Comparison of ENCODE assay signal across 10 cellular contexts in genomic region chr4:165111906-165112257, GRCh38. TPM values are rescaled to one million over a fixed set of nuclear protein-coding genes. Genes with fewer than 3 reads are reported as not detected.
DNase-seq lines count a peak whose midpoint lies in the region; ATAC-seq and TF ChIP-seq lines count a peak whose summit lies in the region.
"Had no signal": no experiment of that assay in that cellular context is flagged by ENCODE, and none has a peak within 500 bp of the region (broad histone marks: within the 10 kb centered on the region; RNA-seq: fewer than 3 reads in every experiment).

No MANE protein-coding gene starts in this region.

- intact Hi-C loops in ascending aorta (cut with DNase I): loop anchor here (1.0 to 10.0 kb wide), 6 partner anchors 95 to 1767 kb away; partner anchors contain the start of genes CPE, KLHL2, MSMO1 and NPY5R

- no peak for TF ChIP-seq POLR2A in suprapubic skin (IDR thresholded peaks at IDR 0.05)

- peaks cover 12% of the 10 kb centered on the region for H3K27me3 Mint-ChIP-seq in T-helper 2 cell treated with Interferon-gamma antibody and Interleukin-4, amounts not matched to agents 5 μg/mL and 100 μg/mL, for 36 hours (ENCODE audit: low read depth)

- no peaks in the 10 kb centered on the region for H3K9me3 Mint-ChIP-seq in T-helper 2 cell treated with Interferon-gamma antibody and Interleukin-4, amounts not matched to agents 5 μg/mL and 100 μg/mL, for 36 hours

- no peak for TF ChIP-seq EP300 in suprapubic skin (IDR thresholded peaks at IDR 0.05)

- H3K4me1 Mint-ChIP-seq in T-helper 2 cell treated with Interferon-gamma antibody and Interleukin-4, amounts not matched to agents 5 μg/mL and 100 μg/mL, for 36 hours (ENCODE audit: low read depth): peaks cover 10% of the 10 kb centered on the region

- H3K36me3 Mint-ChIP-seq in T-helper 2 cell treated with Interferon-gamma antibody and Interleukin-4, amounts not matched to agents 5 μg/mL and 100 μg/mL, for 36 hours (ENCODE audit: low read depth): peaks cover 3% of the 10 kb centered on the region

- peak overlapping the region; percentile 87 to 94 for H3K27ac ChIP-seq in ascending aorta
- H3K27ac ChIP-seq in layer of hippocampus (ENCODE audit: low read depth, low read length): peak overlapping the region; percentile 89
- H3K27ac ChIP-seq in suprapubic skin: peak overlapping the region; percentile 91

- TF ChIP-seq CTCF in ascending aorta (IDR thresholded peaks at IDR 0.05) (no peak), suprapubic skin (IDR thresholded peaks at IDR 0.05) (no peak)

- ATAC-seq in HG03442 (IDR thresholded peaks at IDR 0.05; ENCODE audit: unreplicated experiment) (no peak), GM19035 (IDR thresholded peaks at IDR 0.05; ENCODE audit: unreplicated experiment) (no peak)

- H3K9me3 ChIP-seq in ascending aorta (no peaks in the 10 kb centered on the region), suprapubic skin (no peaks in the 10 kb centered on the region)

- H3K4me3 ChIP-seq in ascending aorta: peak overlapping the region; percentile 78 to 84
- peak overlapping the region; percentile 94 for H3K4me3 ChIP-seq in suprapubic skin

- peak overlapping the region; percentile 94 for H3K4me3 Mint-ChIP-seq in T-helper 2 cell treated with Interferon-gamma antibody and Interleukin-4, amounts not matched to agents 5 μg/mL and 100 μg/mL, for 36 hours

- 3% methylated on average over 11 of the region's 11 CpGs for WGBS in suprapubic skin

- H3K4me1 ChIP-seq in ascending aorta: no peaks in the 10 kb centered on the region
- H3K4me1 ChIP-seq in suprapubic skin: peaks cover 16% of the 10 kb centered on the region

- no peaks in the 10 kb centered on the region for H3K27me3 ChIP-seq in ascending aorta
- no peaks in the 10 kb centered on the region for H3K27me3 ChIP-seq in layer of hippocampus (ENCODE audit: control insufficient read depth, insufficient read depth, low read length)
- no peaks in the 10 kb centered on the region for H3K27me3 ChIP-seq in suprapubic skin

- H3K27ac Mint-ChIP-seq in T-helper 2 cell treated with Interferon-gamma antibody and Interleukin-4, amounts not matched to agents 5 μg/mL and 100 μg/mL, for 36 hours: peak overlapping the region; percentile 87

- DNase-seq in T-helper 2 cell treated with Interferon-gamma antibody and Interleukin-4, amounts not matched to agents 5 μg/mL and 100 μg/mL, for 36 hours (ENCODE audit: low spot score): no peak
- DNase-seq in T-helper 2 cell (no peak), ascending aorta (ENCODE audit: low spot score in 2 of 2) (no peak), suprapubic skin (ENCODE audit: low spot score in 2 of 2) (no peak), NCI-H1694 (lab: John Stamatoyannopoulos, UW) (no peak)
- DNase-seq: amniotic stem cell had no signal

- H3K36me3 ChIP-seq in ascending aorta (no peaks in the 10 kb centered on the region), suprapubic skin (no peaks in the 10 kb centered on the region)

RNA-seq across cellular contexts. Expression of gene TMEM192, which starts 0.8 kb away (rescaled TPM):
- 15.4 TPM for total RNA-seq in ascending aorta
- 10 to 100 TPM in 2 of 4 donors, 1 to 10 TPM in 2; 7.0 to 10.9 (median 10.0) TPM for total RNA-seq in suprapubic skin

RNA-seq across cellular contexts. Expression of gene TRIM75, which starts 58.2 kb away (rescaled TPM):
- total RNA-seq in ascending aorta: not detected
- total RNA-seq in suprapubic skin: not detected
- total RNA-seq: ureter had no signal
